In the genomic region with DNA sequence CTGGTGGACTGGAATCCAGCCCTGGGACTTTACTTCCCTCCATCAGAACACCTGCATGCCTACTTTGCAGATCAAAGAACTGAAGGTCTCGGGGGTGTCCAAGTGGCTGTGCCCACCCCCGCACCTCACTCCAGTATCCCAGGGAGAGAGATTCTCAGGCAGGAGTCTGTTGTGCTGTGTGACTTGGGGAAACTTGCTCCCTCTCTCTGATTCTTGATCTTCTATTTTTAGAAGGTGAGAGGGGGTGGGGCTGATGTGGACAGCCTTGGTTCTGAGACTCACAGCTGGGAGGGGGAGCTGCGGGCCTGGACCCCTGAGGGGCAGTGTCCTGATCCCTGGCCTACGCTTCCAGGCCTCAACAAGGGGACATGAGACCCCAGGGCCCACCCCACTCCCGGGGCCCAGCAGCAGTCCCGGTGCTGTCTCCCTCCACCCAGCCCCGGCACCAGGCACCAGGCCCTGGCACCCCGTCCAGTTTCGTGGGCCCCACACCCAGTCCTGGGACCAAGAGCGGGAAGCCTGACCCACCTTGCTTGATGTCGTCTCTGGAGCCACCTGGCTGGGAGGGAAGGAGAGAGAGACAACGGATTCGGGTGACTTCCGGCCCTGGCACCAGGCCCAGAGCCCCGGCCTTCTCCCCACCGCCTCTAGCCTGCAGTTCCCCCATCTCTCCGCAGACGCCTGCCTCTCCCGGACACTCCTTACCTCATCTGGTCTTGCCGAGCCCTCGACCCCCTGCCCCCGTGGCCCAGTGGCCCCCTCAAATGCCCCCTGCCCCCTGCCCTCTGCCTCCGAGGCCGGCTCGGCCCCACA, we compare ENCODE assay signal across 2 cellular contexts.
TF ChIP-seq lines count a peak whose summit lies in the region.

No MANE protein-coding gene starts in this region.

TF ChIP-seq in IMR-90, 13 proteins besides CTCF, POLR2A, EP300 and RAD21:
- TF ChIP-seq RCOR1 (IDR thresholded peaks at IDR 0.05; ENCODE audit: insufficient replicate concordance, low read length), result no peak
- no peak for TF ChIP-seq RFX5 (IDR thresholded peaks at IDR 0.05; ENCODE audit: low read depth, low read length)
- no peak for TF ChIP-seq CEBPB (IDR thresholded peaks at IDR 0.05; ENCODE audit: low read depth, low read length)
- TF ChIP-seq FOS (IDR thresholded peaks at IDR 0.05; ENCODE audit: low read depth, low read length), result no peak
- TF ChIP-seq CHD1 (IDR thresholded peaks at IDR 0.05; ENCODE audit: low read depth, low read length), result no peak
- no peak for TF ChIP-seq MXI1 (IDR thresholded peaks at IDR 0.05; ENCODE audit: borderline replicate concordance, low read depth, low read length)

TF ChIP-seq in H1, 55 proteins besides CTCF, POLR2A, EP300 and RAD21:
- TF ChIP-seq ZNF274 (IDR thresholded peaks at IDR 0.05; ENCODE audit: borderline replicate concordance, extremely low read depth, low read length), result no peak
- TF ChIP-seq, protein P1, sequence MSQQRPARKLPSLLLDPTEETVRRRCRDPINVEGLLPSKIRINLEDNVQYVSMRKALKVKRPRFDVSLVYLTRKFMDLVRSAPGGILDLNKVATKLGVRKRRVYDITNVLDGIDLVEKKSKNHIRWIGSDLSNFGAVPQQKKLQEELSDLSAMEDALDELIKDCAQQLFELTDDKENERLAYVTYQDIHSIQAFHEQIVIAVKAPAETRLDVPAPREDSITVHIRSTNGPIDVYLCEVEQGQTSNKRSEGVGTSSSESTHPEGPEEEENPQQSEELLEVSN (IDR thresholded peaks at IDR 0.05), result 0 out of 2 replicates have a peak, but pooled peaks have one; percentile 18
